ENCODE assay signal across 8 cellular contexts in genomic region chr9:129991139-129991538, GRCh38. TPM values are rescaled to one million over a fixed set of nuclear protein-coding genes. Genes with fewer than 3 reads are reported as not detected.
DNase-seq lines count a peak whose midpoint lies in the region; ATAC-seq and TF ChIP-seq lines count a peak whose summit lies in the region.
"Not testable (repeated sequence)": the region's sequence is repeated elsewhere in the genome, so short reads cannot be mapped to it uniquely, and the experiment has no call there.

No MANE protein-coding gene starts in this region.

- H3K4me1 Mint-ChIP-seq in CD8-positive, alpha-beta memory T cell: peaks cover 68 to 86% (median 84%) of the 10 kb centered on the region in 3 donors
- peaks cover 48 to 63% (median 63%) of the 10 kb centered on the region in 3 donors for H3K4me1 Mint-ChIP-seq in IgD-negative memory B cell
- peaks cover 60% of the 10 kb centered on the region for H3K4me1 Mint-ChIP-seq in T-helper 2 cell treated with Interferon-gamma antibody and Interleukin-4, amounts not matched to agents 5 μg/mL and 100 μg/mL, for 36 hours (ENCODE audit: low read depth)
- H3K4me1 Mint-ChIP-seq in activated T-cell treated with anti-CD3 and anti-CD28 coated beads, Interleukin-2, amount 50 U/mL, for 4 hours (ENCODE audit: low read depth): peaks cover 82% of the 10 kb centered on the region
- H3K4me1 Mint-ChIP-seq in activated naive CD8-positive, alpha-beta T cell treated with anti-CD3 and anti-CD28 coated beads, Interleukin-2, amount 50 U/mL, for 24 hours: peaks cover 90% of the 10 kb centered on the region
- H3K4me1 Mint-ChIP-seq in osteocyte (ENCODE audit: unreplicated experiment): peaks cover 69% of the 10 kb centered on the region

- peak overlapping the region in 4 of 7 donors; percentile 8 to 63 (median 34) for H3K4me3 Mint-ChIP-seq in CD8-positive, alpha-beta memory T cell
- peak overlapping the region; percentile 76 to 91 (median 86) for H3K4me3 Mint-ChIP-seq in IgD-negative memory B cell
- peak overlapping the region; percentile 47 for H3K4me3 Mint-ChIP-seq in T-helper 2 cell treated with Interferon-gamma antibody and Interleukin-4, amounts not matched to agents 5 μg/mL and 100 μg/mL, for 36 hours
- peak overlapping the region; percentile 59 for H3K4me3 Mint-ChIP-seq in activated T-cell treated with anti-CD3 and anti-CD28 coated beads, Interleukin-2, amount 50 U/mL, for 4 hours
- peak overlapping the region; percentile 80 for H3K4me3 Mint-ChIP-seq in activated naive CD8-positive, alpha-beta T cell treated with anti-CD3 and anti-CD28 coated beads, Interleukin-2, amount 50 U/mL, for 24 hours
- not testable (repeated sequence) for H3K4me3 Mint-ChIP-seq in osteocyte (ENCODE audit: unreplicated experiment)

- CTCF ChIA-PET in CD8-positive, alpha-beta memory T cell (lab: Charles Lee): interaction anchor here (0.6 to 1.5 kb wide), 3 partner anchors 47 to 50 kb away, joined by 3 to 4 read pairs (median 3); no protein-coding TSS in a partner anchor

- ATAC-seq in activated T-cell treated with anti-CD3 and anti-CD28 coated beads, Interleukin-2, amount 50 U/mL, for 4 hours; activated naive CD8-positive, alpha-beta T cell treated with anti-CD3 and anti-CD28 coated beads, Interleukin-2, amount 50 U/mL, for 24 hours: not testable (repeated sequence)

- H2AFZ ChIP-seq in hepatocyte: not testable (repeated sequence)

- H3K27me3 Mint-ChIP-seq in CD8-positive, alpha-beta memory T cell; IgD-negative memory B cell; T-helper 2 cell treated with Interferon-gamma antibody and Interleukin-4, amounts not matched to agents 5 μg/mL and 100 μg/mL, for 36 hours (ENCODE audit: low read depth); activated T-cell treated with anti-CD3 and anti-CD28 coated beads, Interleukin-2, amount 50 U/mL, for 4 hours (ENCODE audit: low read depth); activated naive CD8-positive, alpha-beta T cell treated with anti-CD3 and anti-CD28 coated beads, Interleukin-2, amount 50 U/mL, for 24 hours; osteocyte (ENCODE audit: unreplicated experiment): not testable (repeated sequence)

- not testable (repeated sequence) for H3K27ac ChIP-seq in CD8-positive, alpha-beta memory T cell (ENCODE audit: low read depth, low read length)
- H3K27ac ChIP-seq in hepatocyte (peak overlapping the region; percentile 76), stomach smooth muscle (ENCODE audit: low read length) (peak overlapping the region; percentile 76)

- TF ChIP-seq CTCF in hepatocyte (IDR thresholded peaks at IDR 0.05; ENCODE audit: poor library complexity); osteocyte (IDR thresholded peaks at IDR 0.05): not testable (repeated sequence)

- H3K36me3 ChIP-seq in CD8-positive, alpha-beta memory T cell (ENCODE audit: insufficient read depth, low read length); hepatocyte (replicated peaks; ENCODE audit: insufficient read depth, low read depth); stomach smooth muscle (ENCODE audit: control insufficient read depth in 2 of 2, insufficient read depth in 2 of 2, low read length in 2 of 2): not testable (repeated sequence)

- POLR2A ChIA-PET in CD8-positive, alpha-beta memory T cell (lab: Charles Lee): interaction anchor here (0.7 kb wide), 1 partner anchor 126 kb away, joined by 3 read pairs; no protein-coding TSS in a partner anchor

- H3K36me3 Mint-ChIP-seq in CD8-positive, alpha-beta memory T cell: peaks cover 13 to 52% (median 15%) of the 10 kb centered on the region in 3 donors
- H3K36me3 Mint-ChIP-seq in IgD-negative memory B cell: not testable (repeated sequence)
- H3K36me3 Mint-ChIP-seq in T-helper 2 cell treated with Interferon-gamma antibody and Interleukin-4, amounts not matched to agents 5 μg/mL and 100 μg/mL, for 36 hours (ENCODE audit: low read depth): peaks cover 50% of the 10 kb centered on the region
- H3K36me3 Mint-ChIP-seq in activated T-cell treated with anti-CD3 and anti-CD28 coated beads, Interleukin-2, amount 50 U/mL, for 4 hours (ENCODE audit: insufficient read depth): peaks cover 32% of the 10 kb centered on the region
- H3K36me3 Mint-ChIP-seq in activated naive CD8-positive, alpha-beta T cell treated with anti-CD3 and anti-CD28 coated beads, Interleukin-2, amount 50 U/mL, for 24 hours (ENCODE audit: low read depth): peaks cover 61% of the 10 kb centered on the region
- peaks cover 11% of the 10 kb centered on the region for H3K36me3 Mint-ChIP-seq in osteocyte (ENCODE audit: unreplicated experiment)

- H3K9ac ChIP-seq in stomach smooth muscle (ENCODE audit: low read length in 2 of 2): not testable (repeated sequence)

- not testable (repeated sequence) for DNase-seq in CD8-positive, alpha-beta memory T cell; T-helper 2 cell treated with Interferon-gamma antibody and Interleukin-4, amounts not matched to agents 5 μg/mL and 100 μg/mL, for 36 hours (ENCODE audit: low spot score); activated T-cell treated with anti-CD3 and anti-CD28 coated beads, Interleukin-2, amount 50 U/mL, for 4 hours; activated naive CD8-positive, alpha-beta T cell treated with anti-CD3 and anti-CD28 coated beads, Interleukin-2, amount 50 U/mL, for 24 hours; hepatocyte (ENCODE audit: low spot score); osteocyte (ENCODE audit: extremely low spot score, unreplicated experiment)

- H3K9me2 ChIP-seq in hepatocyte (replicated peaks; ENCODE audit: insufficient read depth): not testable (repeated sequence)

- H3K9me3 Mint-ChIP-seq in CD8-positive, alpha-beta memory T cell; IgD-negative memory B cell; T-helper 2 cell treated with Interferon-gamma antibody and Interleukin-4, amounts not matched to agents 5 μg/mL and 100 μg/mL, for 36 hours; activated T-cell treated with anti-CD3 and anti-CD28 coated beads, Interleukin-2, amount 50 U/mL, for 4 hours; activated naive CD8-positive, alpha-beta T cell treated with anti-CD3 and anti-CD28 coated beads, Interleukin-2, amount 50 U/mL, for 24 hours; osteocyte (ENCODE audit: unreplicated experiment): not testable (repeated sequence)

- peaks cover 31% of the 10 kb centered on the region for H3K79me2 ChIP-seq in hepatocyte

- H3K4me2 ChIP-seq in hepatocyte: not testable (repeated sequence)

- H4K20me1 ChIP-seq in hepatocyte (ENCODE audit: insufficient read depth, poor library complexity, severe bottlenecking): not testable (repeated sequence)

- H3K9me3 ChIP-seq in CD8-positive, alpha-beta memory T cell (ENCODE audit: low read length); hepatocyte (ENCODE audit: low read depth); stomach smooth muscle (ENCODE audit: control insufficient read depth in 2 of 2, low read length in 2 of 2): not testable (repeated sequence)

- peaks cover 66% of the 10 kb centered on the region for H3K4me1 ChIP-seq in CD8-positive, alpha-beta memory T cell (ENCODE audit: insufficient read depth, low read length)
- H3K4me1 ChIP-seq in hepatocyte (ENCODE audit: insufficient read depth) (peaks cover 12% of the 10 kb centered on the region), stomach smooth muscle (ENCODE audit: control insufficient read depth, insufficient read depth, low read length) (peaks cover 35% of the 10 kb centered on the region)

- not testable (repeated sequence) for H3K4me3 ChIP-seq in CD8-positive, alpha-beta memory T cell (ENCODE audit: low read length); hepatocyte; stomach smooth muscle (ENCODE audit: low read length in 2 of 2)

- 98% methylated on average over 6 of the region's 6 CpGs for WGBS in hepatocyte (ENCODE audit: low lambda C conversion rate, missing lambda C conversion rate)

- peak overlapping the region; percentile 88 to 97 (median 94) for H3K27ac Mint-ChIP-seq in CD8-positive, alpha-beta memory T cell
- peak overlapping the region; percentile 79 to 100 (median 99) for H3K27ac Mint-ChIP-seq in IgD-negative memory B cell
- peak overlapping the region; percentile 96 for H3K27ac Mint-ChIP-seq in T-helper 2 cell treated with Interferon-gamma antibody and Interleukin-4, amounts not matched to agents 5 μg/mL and 100 μg/mL, for 36 hours
- H3K27ac Mint-ChIP-seq in activated naive CD8-positive, alpha-beta T cell treated with anti-CD3 and anti-CD28 coated beads, Interleukin-2, amount 50 U/mL, for 24 hours: peak overlapping the region; percentile 94
- H3K27ac Mint-ChIP-seq in osteocyte (ENCODE audit: unreplicated experiment): peak overlapping the region; percentile 90

- H3K27me3 ChIP-seq in CD8-positive, alpha-beta memory T cell (ENCODE audit: insufficient read depth, low read length, poor library complexity, severe bottlenecking); hepatocyte; stomach smooth muscle (ENCODE audit: control insufficient read depth in 1 of 2, insufficient read depth in 2 of 2, low read length in 2 of 2): not testable (repeated sequence)

RNA-seq across cellular contexts. Expression of gene FNBP1, which starts 51.9 kb away (rescaled TPM):
- total RNA-seq in CD8-positive, alpha-beta memory T cell: 100 to 1,000 TPM; 226 to 230 TPM
- polyA plus RNA-seq in CD8-positive, alpha-beta memory T cell: 176 TPM
- 173 TPM for polyA plus RNA-seq in IgD-negative memory B cell
- total RNA-seq in activated T-cell treated with anti-CD3 and anti-CD28 coated beads, Interleukin-2, amount 50 U/mL, for 4 hours: 100 to 1,000 TPM; 156 to 174 (median 163) TPM
- total RNA-seq in hepatocyte: 16.4 and 19.5 TPM in 2 replicates
- polyA plus RNA-seq in hepatocyte: 21.0 and 24.6 TPM in 2 replicates
- 62.2 and 63.0 TPM in 2 replicates for total RNA-seq in osteocyte
